8 cellular contexts compared by ENCODE assay signal in genomic region chr7:97006146-97006950, GRCh38. TPM values are rescaled to one million over a fixed set of nuclear protein-coding genes. Genes with fewer than 3 reads are reported as not detected.
A peak's percentile ranks its signal among the peaks of the same experiment; 100 is the strongest.
DNase-seq lines count a peak whose midpoint lies in the region; ATAC-seq lines count a peak whose summit lies in the region.

No MANE protein-coding gene starts in this region.

- H3K9ac ChIP-seq in muscle layer of colon (ENCODE audit: low read length), result no peak overlapping the region
- H3K9ac ChIP-seq in Karpas-422 (ENCODE audit: low read length), result no peak overlapping the region

- H3K36me3 ChIP-seq in SJSA1 (peaks cover 36% of the 10 kb centered on the region), muscle layer of colon (ENCODE audit: insufficient read depth, low read length) (no peaks in the 10 kb centered on the region), Karpas-422 (ENCODE audit: insufficient read depth, low read length) (no peaks in the 10 kb centered on the region)

- DNase-seq in activated CD4-positive, alpha-beta T cell treated with anti-CD3 and anti-CD28 coated beads, Interleukin-2, amount 10 ng/mL, durations not matched to agents 24 days and 14 days, result peak; percentile 73
- no peak for DNase-seq in activated CD4-positive, alpha-beta T cell treated with anti-CD3 and anti-CD28 coated beads for 1 hour
- DNase-seq in SJSA1 (ENCODE audit: low read depth in 1 of 2, low spot score in 2 of 2) (peak; percentile 76 to 83), ecto neural progenitor cell (ENCODE audit: low spot score) (peak; percentile 82), cerebellum (ENCODE audit: low spot score) (no peak), Karpas-422 (no peak)

- peaks cover 8% of the 10 kb centered on the region for H3K4me1 Mint-ChIP-seq in activated CD4-positive, alpha-beta T cell treated with anti-CD3 and anti-CD28 coated beads, Interleukin-2, amount 10 ng/mL, durations not matched to agents 24 days and 14 days

- peak overlapping the region; percentile 34 for H3K27ac Mint-ChIP-seq in activated CD4-positive, alpha-beta T cell treated with anti-CD3 and anti-CD28 coated beads, Interleukin-2, amount 10 ng/mL, durations not matched to agents 24 days and 14 days

- peak overlapping the region; percentile 73 for H3K4me3 Mint-ChIP-seq in activated CD4-positive, alpha-beta T cell treated with anti-CD3 and anti-CD28 coated beads, Interleukin-2, amount 10 ng/mL, durations not matched to agents 24 days and 14 days

- no peaks in the 10 kb centered on the region for H3K79me2 ChIP-seq in Karpas-422 (ENCODE audit: low read length)

- H3K27me3 ChIP-seq in SJSA1 (replicated peaks) (no peaks in the 10 kb centered on the region), muscle layer of colon (ENCODE audit: control insufficient read depth in 1 of 2, insufficient read depth in 2 of 2, low read length in 2 of 2) (peaks cover 86 to 92% of the 10 kb centered on the region in 2 donors), Karpas-422 (ENCODE audit: low read length) (no peaks in the 10 kb centered on the region)

- H4K20me1 ChIP-seq in Karpas-422 (ENCODE audit: insufficient read depth, low read depth, low read length), result no peaks in the 10 kb centered on the region

- peaks cover 80% of the 10 kb centered on the region for H3K27me3 Mint-ChIP-seq in activated CD4-positive, alpha-beta T cell treated with anti-CD3 and anti-CD28 coated beads, Interleukin-2, amount 10 ng/mL, durations not matched to agents 24 days and 14 days

- H3K9me3 Mint-ChIP-seq in activated CD4-positive, alpha-beta T cell treated with anti-CD3 and anti-CD28 coated beads, Interleukin-2, amount 10 ng/mL, durations not matched to agents 24 days and 14 days, result peaks cover 12% of the 10 kb centered on the region

- no peaks in the 10 kb centered on the region for H3K36me3 Mint-ChIP-seq in activated CD4-positive, alpha-beta T cell treated with anti-CD3 and anti-CD28 coated beads, Interleukin-2, amount 10 ng/mL, durations not matched to agents 24 days and 14 days (ENCODE audit: low read depth)

- peak; percentile 54 for ATAC-seq in HG03460 (IDR thresholded peaks at IDR 0.05; ENCODE audit: unreplicated experiment)

- peak overlapping the region; percentile 93 for H3K27ac ChIP-seq in SJSA1
- H3K27ac ChIP-seq in muscle layer of colon (ENCODE audit: low read depth, low read length), result no peak overlapping the region
- no peak overlapping the region for H3K27ac ChIP-seq in Karpas-422 (ENCODE audit: low read length)

- H3K9me3 ChIP-seq in SJSA1 (replicated peaks), result no peaks in the 10 kb centered on the region
- H3K9me3 ChIP-seq in muscle layer of colon (ENCODE audit: low read length), result no peaks in the 10 kb centered on the region
- H3K9me3 ChIP-seq in Karpas-422 (ENCODE audit: low read length), result no peaks in the 10 kb centered on the region

- H3K4me3 ChIP-seq in SJSA1 (peak overlapping the region; percentile 76), muscle layer of colon (ENCODE audit: low read depth in 1 of 2, low read length in 2 of 2) (peak overlapping the region; percentile 32 to 47), Karpas-422 (ENCODE audit: low read length) (no peak overlapping the region)

- no peaks in the 10 kb centered on the region for H3K9me2 ChIP-seq in Karpas-422 (replicated peaks; ENCODE audit: insufficient read depth, low read length)

- intact Hi-C loops in activated CD4-positive, alpha-beta T cell treated with anti-CD3 and anti-CD28 coated beads, Interleukin-2, amount 10 ng/mL, durations not matched to agents 24 days and 14 days (cut with micrococcal nuclease), result loop anchor here (1.0 to 2.0 kb wide), 2 partner anchors 16 to 20 kb away; no protein-coding TSS in a partner anchor

- H3K4me2 ChIP-seq in Karpas-422 (ENCODE audit: low read depth, low read length, poor library complexity, severe bottlenecking), result no peak overlapping the region

- H3K4me1 ChIP-seq in SJSA1 (replicated peaks) (peaks cover 19% of the 10 kb centered on the region), muscle layer of colon (ENCODE audit: insufficient read depth, low read length) (peaks cover 9% of the 10 kb centered on the region), Karpas-422 (ENCODE audit: low read length) (no peaks in the 10 kb centered on the region)

- H2AFZ ChIP-seq in Karpas-422 (ENCODE audit: low read length), result no peak overlapping the region

RNA-seq across cellular contexts. Expression of gene DLX6, which starts 1.0 kb away (rescaled TPM):
- not detected in 2 replicates for total RNA-seq in activated CD4-positive, alpha-beta T cell treated with anti-CD3 and anti-CD28 coated beads, Interleukin-2, amount 10 ng/mL, durations not matched to agents 24 days and 14 days
- total RNA-seq in SJSA1 (2014; rRNA removed; shearing (Covaris generic)), result 1.8 and 3.3 TPM in 2 replicates
- not detected for total RNA-seq in cerebellum
- total RNA-seq in Karpas-422 (2014; rRNA removed; shearing (Covaris generic); ENCODE audit: low replicate concordance), result not detected in 2 replicates

RNA-seq across cellular contexts. Expression of gene DLX5, which starts 18.3 kb away (rescaled TPM):
- not detected in 2 replicates for total RNA-seq in activated CD4-positive, alpha-beta T cell treated with anti-CD3 and anti-CD28 coated beads, Interleukin-2, amount 10 ng/mL, durations not matched to agents 24 days and 14 days
- 2.3 and 3.6 TPM in 2 replicates for total RNA-seq in SJSA1 (2014; rRNA removed; shearing (Covaris generic))
- total RNA-seq in cerebellum, result not detected
- not detected in 2 replicates for total RNA-seq in Karpas-422 (2014; rRNA removed; shearing (Covaris generic); ENCODE audit: low replicate concordance)

Comparison
In these comparisons a context has a peak if more than half of its experiments do, and no peak if none do; other contexts are left out.
1. DNase-seq: peak in activated CD4-positive, alpha-beta T cell treated with anti-CD3 and anti-CD28 coated beads, Interleukin-2, amount 10 ng/mL, durations not matched to agents 24 days and 14 days (single experiment), SJSA1 (2 of 2) and ecto neural progenitor cell (single experiment); none in activated CD4-positive, alpha-beta T cell treated with anti-CD3 and anti-CD28 coated beads for 1 hour (single experiment), cerebellum (single experiment) and Karpas-422 (single experiment).